18 cellular contexts compared by ENCODE assay signal in genomic region chr12:40016960-40017359, GRCh38.
DNase-seq lines count a peak whose midpoint lies in the region; ATAC-seq, FAIRE-seq and TF ChIP-seq lines count a peak whose summit lies in the region.
"Had no signal": no experiment of that assay in that cellular context is flagged by ENCODE, and none has a peak within 500 bp of the region (broad histone marks: within the 10 kb centered on the region; RNA-seq: fewer than 3 reads in every experiment).

No MANE protein-coding gene starts in this region.

- intact Hi-C loops in right lobe of liver (cut with DNase I) (no loop called here), HepG2 (cut with micrococcal nuclease; ENCODE audit: unreplicated experiment) (no loop called here), left lung (cut with DNase I) (no loop called here)

- ATAC-seq in right lobe of liver (peak; percentile 14 to 53 (median 40)), HepG2 (no peak), left lung (no peak)
- ATAC-seq: left lobe of liver had no signal

- no peaks in the 10 kb centered on the region for H3K9me3 Mint-ChIP-seq in astrocyte (ENCODE audit: unreplicated experiment)
- H3K9me3 Mint-ChIP-seq: neural progenitor cell had no signal

- no peaks in the 10 kb centered on the region for H3K27me3 Mint-ChIP-seq in astrocyte (ENCODE audit: low read depth, unreplicated experiment)

- POLR2A ChIA-PET in HepG2 (lab: Yijun Ruan, JAX): no interaction called here

- no peak for TF ChIP-seq POLR2A in right lobe of liver (IDR thresholded peaks at IDR 0.05)
- TF ChIP-seq POLR2A in HepG2 (IDR thresholded peaks at IDR 0.05; ENCODE audit: insufficient read depth in 1 of 2, low read depth in 2 of 2, low read length in 2 of 2): no peak

- TF ChIP-seq RAD21 in HepG2 (CRISPR knock-in tag; IDR thresholded peaks at IDR 0.05): no peak

- no peak overlapping the region for H3K27ac Mint-ChIP-seq in astrocyte (ENCODE audit: unreplicated experiment)
- H3K27ac Mint-ChIP-seq: neural progenitor cell had no signal

- FAIRE-seq in HepG2 (lab: Jason Lieb, UNC) (no peak), astrocyte (lab: Jason Lieb, UNC) (no peak)

- H3K4me1 Mint-ChIP-seq in astrocyte (ENCODE audit: low read depth, unreplicated experiment): peaks cover 10% of the 10 kb centered on the region
- H3K4me1 Mint-ChIP-seq: neural progenitor cell had no signal

- H3K36me3 Mint-ChIP-seq in astrocyte (ENCODE audit: low read depth, unreplicated experiment): no peaks in the 10 kb centered on the region

- TF ChIP-seq EP300 in HepG2 (IDR thresholded peaks at IDR 0.05; ENCODE audit: low read depth in 2 of 2, low read length in 2 of 2) (no peak), HepG2 (CRISPR knock-in tag; IDR thresholded peaks at IDR 0.05; ENCODE audit: borderline replicate concordance) (no peak)

- H3K27me3 ChIP-seq in right lobe of liver (no peaks in the 10 kb centered on the region), HepG2 (ENCODE audit: control insufficient read depth in 1 of 2, insufficient read depth in 2 of 2, low read length in 2 of 2) (no peaks in the 10 kb centered on the region), astrocyte (ENCODE audit: insufficient read depth, low read length) (no peaks in the 10 kb centered on the region), left lung (no peaks in the 10 kb centered on the region)
- H3K27me3 ChIP-seq: neural progenitor cell had no signal

- H4K20me1 ChIP-seq in HepG2 (ENCODE audit: insufficient read depth, low read length) (no peaks in the 10 kb centered on the region), astrocyte (ENCODE audit: insufficient read depth, low read length) (no peaks in the 10 kb centered on the region)

- H3K27ac ChIP-seq in right lobe of liver (no peak overlapping the region), HepG2 (ENCODE audit: extremely low read length, insufficient read depth, low read length) (no peak overlapping the region), astrocyte (ENCODE audit: low read depth, low read length) (no peak overlapping the region), left lung (no peak overlapping the region)
- H3K27ac ChIP-seq: neural progenitor cell had no signal

- no peaks in the 10 kb centered on the region for H3K79me2 ChIP-seq in HepG2 (ENCODE audit: insufficient read depth, low read length)
- no peaks in the 10 kb centered on the region for H3K79me2 ChIP-seq in astrocyte (ENCODE audit: insufficient read depth, low read length)

- H3K4me1 ChIP-seq in right lobe of liver (no peaks in the 10 kb centered on the region), HepG2 (ENCODE audit: insufficient read depth, low read length) (no peaks in the 10 kb centered on the region), astrocyte (ENCODE audit: insufficient read depth, low read length) (no peaks in the 10 kb centered on the region), left lung (peaks cover 0 to 5% of the 10 kb centered on the region in 2 donors)
- H3K4me1 ChIP-seq: neural progenitor cell had no signal

- H3K4me3 Mint-ChIP-seq in astrocyte (ENCODE audit: unreplicated experiment): no peak overlapping the region
- H3K4me3 Mint-ChIP-seq: neural progenitor cell had no signal

- no peak overlapping the region for H3K9ac ChIP-seq in HepG2 (ENCODE audit: insufficient read depth, low read depth, low read length)
- no peak overlapping the region for H3K9ac ChIP-seq in astrocyte (ENCODE audit: low read length)
- H3K9ac ChIP-seq: neural progenitor cell had no signal

- WGBS in right lobe of liver (ENCODE audit: insufficient coverage, low coverage, low lambda C conversion rate, missing lambda C conversion rate): 85% methylated on average over 3 of the region's 3 CpGs
- WGBS in HepG2 (ENCODE audit: low lambda C conversion rate): 90% methylated on average over 3 of the region's 3 CpGs

- H3K4me3 ChIP-seq in right lobe of liver (no peak overlapping the region), HepG2 (replicated peaks in 1 of 3; ENCODE audit: insufficient read depth in 1 of 3, low read depth in 2 of 3, low read length in 3 of 3) (no peak overlapping the region), astrocyte (ENCODE audit: insufficient read depth, low read depth, low read length) (no peak overlapping the region), left lung (no peak overlapping the region)
- H3K4me3 ChIP-seq: neural progenitor cell had no signal

- H2AFZ ChIP-seq in HepG2 (ENCODE audit: low read length) (no peak overlapping the region), astrocyte (ENCODE audit: low read depth, low read length) (no peak overlapping the region)
- H2AFZ ChIP-seq: neural progenitor cell had no signal

- H3K9me3 ChIP-seq in right lobe of liver (no peaks in the 10 kb centered on the region), HepG2 (ENCODE audit: low read length) (no peaks in the 10 kb centered on the region), astrocyte (ENCODE audit: insufficient read depth, low read depth, low read length) (no peaks in the 10 kb centered on the region), left lung (no peaks in the 10 kb centered on the region)

- BruUV-seq in HepG2 (replicated peaks; lab: Mats Ljungman, UMichigan): no TSS peak

- H3K36me3 ChIP-seq in right lobe of liver (no peaks in the 10 kb centered on the region), HepG2 (replicated peaks in 1 of 2; ENCODE audit: control insufficient read depth in 1 of 2, insufficient read depth in 2 of 2, low read length in 2 of 2) (no peaks in the 10 kb centered on the region), astrocyte (ENCODE audit: insufficient read depth, low read length) (no peaks in the 10 kb centered on the region), left lung (no peaks in the 10 kb centered on the region)
- H3K36me3 ChIP-seq: neural progenitor cell had no signal

- in situ Hi-C loops in HepG2 (cut with HindIII; ENCODE audit: extremely low pct_ligation_motif_present, low pct_unique_long_range_greater_than_20kb): no loop called here

- TF ChIP-seq CTCF in right lobe of liver (IDR thresholded peaks at IDR 0.05) (no peak), HepG2 (CRISPR knock-in tag; IDR thresholded peaks at IDR 0.05) (no peak), astrocyte (IDR thresholded peaks at IDR 0.05; ENCODE audit: insufficient read depth, low read depth, low read length) (no peak), left lung (IDR thresholded peaks at IDR 0.05) (no peak)

- DNase-seq in right lobe of liver: no peak
- DNase-seq in HepG2 (ENCODE audit: low spot score): no peak
- peak; percentile 4 for DNase-seq in astrocyte (ENCODE audit: low read depth)
- DNase-seq in hepatic stellate cell (ENCODE audit: low spot score): peak; percentile 24
- DNase-seq in NCI-H1930 (lab: John Stamatoyannopoulos, UW): no peak
- DNase-seq in left lung: no peak
- DNase-seq in mesenteric fat pad (ENCODE audit: low spot score): no peak
- DNase-seq in cortex of kidney (lab: John Stamatoyannopoulos, UW): no peak
- DNase-seq: ACHN; activated CD4-positive, alpha-beta T cell treated with anti-CD3 and anti-CD28 coated beads for 4 hours; amygdala; DMS153; effector CD4-positive, alpha-beta T cell; glutamatergic neuron; NCI-H2107; stimulated activated CD4-positive, alpha-beta T cell treated with anti-CD3 and anti-CD28 coated beads, Interleukin-12 subunit alpha, Interleukin-12 subunit beta, amount 100 ng/mL, for 4 hours had no signal

- H3K4me2 ChIP-seq in HepG2 (ENCODE audit: low read depth, low read length): no peak overlapping the region
- no peak overlapping the region for H3K4me2 ChIP-seq in astrocyte (ENCODE audit: low read length)
- H3K4me2 ChIP-seq: neural progenitor cell had no signal

- CTCF ChIA-PET in HepG2 (lab: Yijun Ruan, JAX; ENCODE audit: low intra/inter-chr PET ratio, low total read pairs): no interaction called here

TF ChIP-seq in HepG2, 621 proteins besides CTCF, POLR2A, EP300 and RAD21:
- TF ChIP-seq ZNF44 (CRISPR knock-in tag; IDR thresholded peaks at IDR 0.05) (no peak), THRA (CRISPR knock-in tag; IDR thresholded peaks at IDR 0.05; ENCODE audit: borderline replicate concordance) (no peak), NKX3-1 (CRISPR knock-in tag; IDR thresholded peaks at IDR 0.05) (no peak), ZNF331 (CRISPR knock-in tag; IDR thresholded peaks at IDR 0.05) (no peak), YY1 (IDR thresholded peaks at IDR 0.05; ENCODE audit: insufficient read depth, insufficient replicate concordance, low read depth, low read length) (no peak), ZNF674 (CRISPR knock-in tag; IDR thresholded peaks at IDR 0.05; ENCODE audit: low read depth) (no peak), EED (CRISPR knock-in tag; IDR thresholded peaks at IDR 0.05) (no peak), MYC (CRISPR knock-in tag; IDR thresholded peaks at IDR 0.05; ENCODE audit: borderline replicate concordance) (no peak)

Comparison
In these comparisons a context has a peak if more than half of its experiments do, and no peak if none do; other contexts are left out.
1. ATAC-seq: peak in right lobe of liver (4 of 4); none in HepG2 (single experiment) and left lung (single experiment).
2. DNase-seq: peak in astrocyte (single experiment) and hepatic stellate cell (single experiment); none in right lobe of liver (0 of 3), HepG2 (single experiment), NCI-H1930 (0 of 2), left lung (0 of 2), mesenteric fat pad (single experiment) and cortex of kidney (single experiment).